ENCODE assay signal across 17 cellular contexts in genomic region chr6:147546501-147547368, GRCh38. TPM values are rescaled to one million over a fixed set of nuclear protein-coding genes. Genes with fewer than 3 reads are reported as not detected.
"Had no signal": no experiment of that assay in that cellular context is flagged by ENCODE, and none has a peak within 500 bp of the region (broad histone marks: within the 10 kb centered on the region; RNA-seq: fewer than 3 reads in every experiment).

No MANE protein-coding gene starts in this region.

- H3K4me1 ChIP-seq: prostate gland, right lobe of liver, spleen had no signal

- H3K4me3 ChIP-seq: coronary artery, esophagus muscularis mucosa, prostate gland, right lobe of liver, spleen, upper lobe of left lung had no signal

- H3K27me3 ChIP-seq: esophagus muscularis mucosa, right lobe of liver, spleen, upper lobe of left lung had no signal

- DNase-seq: activated CD4-positive, alpha-beta T cell treated with anti-CD3 and anti-CD28 coated beads for 4 hours; activated CD8-positive, alpha-beta memory T cell treated with anti-CD3 and anti-CD28 coated beads, Interleukin-2, amount 50 U/mL, for 48 hours; activated gamma-delta T cell; activated T-cell treated with anti-CD3 and anti-CD28 coated beads, Interleukin-2, amount 50 U/mL, for 72 hours; amniotic stem cell; glutamatergic neuron; nephron progenitor cell; occipital lobe; right lobe of liver; spleen; stimulated activated naive CD8-positive, alpha-beta T cell treated with anti-CD3 and anti-CD28 coated beads, Interleukin-15, amount 100 ng/mL, for 72 hours; T-helper 2 cell had no signal

- H3K9me3 ChIP-seq: esophagus muscularis mucosa, prostate gland, right lobe of liver had no signal

- H3K36me3 ChIP-seq: esophagus muscularis mucosa, prostate gland, right lobe of liver, spleen, upper lobe of left lung had no signal

- ATAC-seq: activated naive CD4-positive, alpha-beta T cell treated with anti-CD3 and anti-CD28 coated beads, Interleukin-2, amount 50 U/mL, for 72 hours; activated T-cell treated with anti-CD3 and anti-CD28 coated beads, Interleukin-2, amount 50 U/mL, for 72 hours; stimulated activated naive CD8-positive, alpha-beta T cell treated with anti-CD3 and anti-CD28 coated beads, Interleukin-15, amount 100 ng/mL, for 72 hours had no signal

- H3K27ac ChIP-seq: coronary artery, esophagus muscularis mucosa, prostate gland, right lobe of liver, spleen, upper lobe of left lung had no signal

RNA-seq across cellular contexts. Expression of gene SAMD5, which starts 38.2 kb away (rescaled TPM):
- total RNA-seq: activated naive CD4-positive, alpha-beta T cell treated with anti-CD3 and anti-CD28 coated beads, Interleukin-2, amount 50 U/mL, for 72 hours had no signal
